16 cellular contexts compared by ENCODE assay signal in genomic region chr2:102107741-102108070, GRCh38. TPM values are rescaled to one million over a fixed set of nuclear protein-coding genes. Genes with fewer than 3 reads are reported as not detected.
A peak's percentile ranks its signal among the peaks of the same experiment; 100 is the strongest.
DNase-seq lines count a peak whose midpoint lies in the region; ATAC-seq, FAIRE-seq and TF ChIP-seq lines count a peak whose summit lies in the region.
"Had no signal": no experiment of that assay in that cellular context is flagged by ENCODE, and none has a peak within 500 bp of the region (broad histone marks: within the 10 kb centered on the region; RNA-seq: fewer than 3 reads in every experiment).

No MANE protein-coding gene starts in this region.

- no peaks in the 10 kb centered on the region for H4K20me1 ChIP-seq in Karpas-422 (ENCODE audit: insufficient read depth, low read depth, low read length)

- H3K36me3 ChIP-seq in pancreas = no peaks in the 10 kb centered on the region
- no peaks in the 10 kb centered on the region for H3K36me3 ChIP-seq in Karpas-422 (ENCODE audit: insufficient read depth, low read length)
- H3K36me3 ChIP-seq: left ventricle myocardium inferior, neural progenitor cell had no signal

- peaks cover 9 to 82% (median 56%) of the 10 kb centered on the region in 3 donors for H3K4me1 ChIP-seq in pancreas
- no peaks in the 10 kb centered on the region for H3K4me1 ChIP-seq in Karpas-422 (ENCODE audit: low read length)

- H3K27ac ChIP-seq in pancreas (peak overlapping the region in 2 of 4 donors; percentile 20 to 78), Karpas-422 (ENCODE audit: low read length) (no peak overlapping the region)
- H3K27ac ChIP-seq: left ventricle myocardium inferior, neural progenitor cell, spleen had no signal

- 13 to 16% methylated on average over 3 of the region's 3 CpGs for WGBS in pancreas, 2 donors

- no peaks in the 10 kb centered on the region for H3K79me2 ChIP-seq in Karpas-422 (ENCODE audit: low read length)

- H3K4me3 ChIP-seq in choroid plexus epithelial cell (ENCODE audit: low read depth, low read length) = no peak overlapping the region
- H3K4me3 ChIP-seq in pancreas = no peak overlapping the region
- no peak overlapping the region for H3K4me3 ChIP-seq in Karpas-422 (ENCODE audit: low read length)
- H3K4me3 ChIP-seq: left ventricle myocardium inferior, neural progenitor cell, spleen had no signal

- H3K4me2 ChIP-seq in Karpas-422 (ENCODE audit: low read depth, low read length, poor library complexity, severe bottlenecking) = no peak overlapping the region
- H3K4me2 ChIP-seq: neural progenitor cell had no signal

- H3K9me3 ChIP-seq in pancreas (no peaks in the 10 kb centered on the region), Karpas-422 (ENCODE audit: low read length) (no peaks in the 10 kb centered on the region)
- H3K9me3 ChIP-seq: left ventricle myocardium inferior had no signal

- FAIRE-seq in pancreas (lab: Jason Lieb, UNC) = no peak

- no peaks in the 10 kb centered on the region for H3K9me2 ChIP-seq in Karpas-422 (replicated peaks; ENCODE audit: insufficient read depth, low read length)

- peak; percentile 43 for ATAC-seq in GM18498 (IDR thresholded peaks at IDR 0.05; ENCODE audit: unreplicated experiment)
- ATAC-seq in HG03108 (IDR thresholded peaks at IDR 0.05; ENCODE audit: unreplicated experiment) = peak; percentile 43
- ATAC-seq in pancreas = peak; percentile 44 to 62 (median 59)
- no peak for ATAC-seq in esophagus mucosa

- TF ChIP-seq CTCF in choroid plexus epithelial cell (conservative IDR thresholded peaks at IDR 0.05; ENCODE audit: low read depth, low read length) = no peak
- TF ChIP-seq CTCF in pancreas (IDR thresholded peaks at IDR 0.05) = no peak

- DNase-seq in choroid plexus epithelial cell (ENCODE audit: low read depth) (peak; percentile 78), pancreas (no peak), NCI-H2196 (lab: John Stamatoyannopoulos, UW; ENCODE audit: unreplicated experiment) (no peak), Karpas-422 (no peak), T-helper 9 cell (no peak)
- DNase-seq: activated naive CD8-positive, alpha-beta T cell treated with anti-CD3 and anti-CD28 coated beads, Interleukin-2, amount 10 ng/mL, durations not matched to agents 7 days and 5 days; H7; left ventricle myocardium inferior; NCI-H1105; NCI-H524; RPMI8226; spleen had no signal

- H3K27me3 ChIP-seq in pancreas (no peaks in the 10 kb centered on the region), Karpas-422 (ENCODE audit: low read length) (no peaks in the 10 kb centered on the region)
- H3K27me3 ChIP-seq: neural progenitor cell had no signal

- no peak overlapping the region for H3K9ac ChIP-seq in Karpas-422 (ENCODE audit: low read length)
- H3K9ac ChIP-seq: neural progenitor cell had no signal

- H2AFZ ChIP-seq in Karpas-422 (ENCODE audit: low read length) = no peak overlapping the region
- H2AFZ ChIP-seq: neural progenitor cell had no signal

- intact Hi-C loops in pancreas (cut with DNase I) = no loop called here

RNA-seq across cellular contexts. Expression of gene IL1R1, which starts 34.8 kb away (rescaled TPM):
- total RNA-seq in pancreas (10 to 100 TPM; 17.1 to 74.5 (median 29.3) TPM), esophagus mucosa (19.1 TPM)
- 10 to 100 TPM; 22.1 to 29.1 TPM for polyA plus RNA-seq in pancreas
- not detected in 2 replicates for total RNA-seq in Karpas-422 (2014; rRNA removed; shearing (Covaris generic); ENCODE audit: low replicate concordance)

Comparison
In these comparisons a context has a peak if more than half of its experiments do, and no peak if none do; other contexts are left out.
1. RNA of gene IL1R1, which starts 34.8 kb away (total RNA-seq): 17.1 to 74.5 TPM in pancreas and 19.1 TPM in esophagus mucosa (single experiment); not detected in Karpas-422; every median in the first group is over 10 times any median in the second.